1 cellular context compared by ENCODE assay signal in the genomic region with DNA sequence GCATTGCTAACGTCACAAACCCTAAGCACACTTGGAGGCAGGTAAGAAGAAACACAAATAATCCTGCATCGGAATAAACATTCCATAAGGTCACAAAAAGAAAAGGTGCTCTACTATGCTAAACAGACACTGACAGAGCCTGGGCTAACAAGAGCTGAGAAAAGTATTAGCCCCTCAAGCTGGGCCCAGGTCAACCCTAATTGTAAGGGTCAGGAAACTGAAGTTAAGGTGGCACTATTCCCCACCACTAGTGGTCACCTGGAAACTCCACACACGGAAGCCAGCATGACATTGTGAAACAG.
TF ChIP-seq lines count a peak whose summit lies in the region.

No MANE protein-coding gene starts in this region.

TF ChIP-seq in GM12878, 131 proteins besides CTCF, POLR2A, EP300 and RAD21:
- no peak for TF ChIP-seq POLR2AphosphoS2 (IDR thresholded peaks at IDR 0.05; ENCODE audit: low read depth, low read length)
- TF ChIP-seq ZNF384 (IDR thresholded peaks at IDR 0.05; ENCODE audit: borderline replicate concordance, low read depth, low read length), result no peak
- TF ChIP-seq SUPT20H (IDR thresholded peaks at IDR 0.05; ENCODE audit: borderline replicate concordance, control insufficient read depth, low read depth, low read length), result no peak
- TF ChIP-seq NR2F1 (conservative IDR thresholded peaks at IDR 0.05), result peak; percentile 23; the same call in 1 of the 2 replicates
- TF ChIP-seq, protein P1, sequence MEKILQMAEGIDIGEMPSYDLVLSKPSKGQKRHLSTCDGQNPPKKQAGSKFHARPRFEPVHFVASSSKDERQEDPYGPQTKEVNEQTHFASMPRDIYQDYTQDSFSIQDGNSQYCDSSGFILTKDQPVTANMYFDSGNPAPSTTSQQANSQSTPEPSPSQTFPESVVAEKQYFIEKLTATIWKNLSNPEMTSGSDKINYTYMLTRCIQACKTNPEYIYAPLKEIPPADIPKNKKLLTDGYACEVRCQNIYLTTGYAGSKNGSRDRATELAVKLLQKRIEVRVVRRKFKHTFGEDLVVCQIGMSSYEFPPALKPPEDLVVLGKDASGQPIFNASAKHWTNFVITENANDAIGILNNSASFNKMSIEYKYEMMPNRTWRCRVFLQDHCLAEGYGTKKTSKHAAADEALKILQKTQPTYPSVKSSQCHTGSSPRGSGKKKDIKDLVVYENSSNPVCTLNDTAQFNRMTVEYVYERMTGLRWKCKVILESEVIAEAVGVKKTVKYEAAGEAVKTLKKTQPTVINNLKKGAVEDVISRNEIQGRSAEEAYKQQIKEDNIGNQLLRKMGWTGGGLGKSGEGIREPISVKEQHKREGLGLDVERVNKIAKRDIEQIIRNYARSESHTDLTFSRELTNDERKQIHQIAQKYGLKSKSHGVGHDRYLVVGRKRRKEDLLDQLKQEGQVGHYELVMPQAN (conservative IDR thresholded peaks at IDR 0.05), result no peak
- no peak for TF ChIP-seq MXI1 (IDR thresholded peaks at IDR 0.05; ENCODE audit: low read depth, low read length)
- TF ChIP-seq PAX8 (IDR thresholded peaks at IDR 0.05), result no peak
- TF ChIP-seq RB1 (IDR thresholded peaks at IDR 0.05; ENCODE audit: borderline replicate concordance), result no peak
